9 cellular contexts compared by ENCODE assay signal in genomic region chr5:33588654-33589372, GRCh38.
A peak's percentile ranks its signal among the peaks of the same experiment; 100 is the strongest.
DNase-seq lines count a peak whose midpoint lies in the region; ATAC-seq, FAIRE-seq and TF ChIP-seq lines count a peak whose summit lies in the region.
"Had no signal": no experiment of that assay in that cellular context is flagged by ENCODE, and none has a peak within 500 bp of the region (broad histone marks: within the 10 kb centered on the region; RNA-seq: fewer than 3 reads in every experiment).

No MANE protein-coding gene starts in this region.

- H3K27me3 ChIP-seq in brain microvascular endothelial cell (replicated peaks) (no peaks in the 10 kb centered on the region), parathyroid adenoma (ENCODE audit: control insufficient read depth, insufficient read depth, low read length) (no peaks in the 10 kb centered on the region)

- H3K36me3 ChIP-seq in brain microvascular endothelial cell (replicated peaks) (peaks cover 40% of the 10 kb centered on the region), parathyroid adenoma (ENCODE audit: control insufficient read depth, insufficient read depth, low read length) (no peaks in the 10 kb centered on the region)

- no peak overlapping the region for H3K4me2 ChIP-seq in parathyroid adenoma (ENCODE audit: low read length)

- no peak overlapping the region for H3K27ac ChIP-seq in RWPE1
- no peak overlapping the region for H3K27ac ChIP-seq in brain microvascular endothelial cell
- H3K27ac ChIP-seq in parathyroid adenoma: no peak overlapping the region

- POLR2A ChIA-PET in RWPE1 (lab: Yijun Ruan, JAX; ENCODE audit: low non-redundant PET): no interaction called here

- no peak for FAIRE-seq in H54 (lab: Jason Lieb, UNC)

- no peak overlapping the region for H3K9ac ChIP-seq in parathyroid adenoma

- no peak overlapping the region for H3K4me3 ChIP-seq in brain microvascular endothelial cell (ENCODE audit: low read depth, low read length)
- no peak overlapping the region for H3K4me3 ChIP-seq in parathyroid adenoma (ENCODE audit: low read depth, low read length)

- ATAC-seq in HG02678 (IDR thresholded peaks at IDR 0.05; ENCODE audit: unreplicated experiment) (peak; percentile 72), HG02938 (IDR thresholded peaks at IDR 0.05; ENCODE audit: unreplicated experiment) (no peak)

- H3K79me2 ChIP-seq in parathyroid adenoma: no peaks in the 10 kb centered on the region

- TF ChIP-seq POLR2A in H54 (IDR thresholded peaks at IDR 0.05; ENCODE audit: low read depth, low read length): no peak

- CTCF ChIA-PET in RWPE1 (lab: Yijun Ruan, JAX): interaction anchor here (0.6 kb wide), 1 partner anchor 42 kb away, joined by 3 read pairs; no protein-coding TSS in a partner anchor

- in situ Hi-C loops in brain microvascular endothelial cell (cut with HindIII; ENCODE audit: low pct_ligation_motif_present, low sequenced_read_pairs): no loop called here

- TF ChIP-seq CTCF in GM12873 (IDR thresholded peaks at IDR 0.05; ENCODE audit: insufficient read depth, low read depth, low read length, missing control alignments) (peak; percentile 74), RWPE1 (conservative IDR thresholded peaks at IDR 0.05; ENCODE audit: low read depth) (peak; percentile 27; the same call in 1 of the 2 replicates), brain microvascular endothelial cell (IDR thresholded peaks at IDR 0.05; ENCODE audit: low read depth, low read length, missing control alignments) (peak; percentile 71), parathyroid adenoma (IDR thresholded peaks at IDR 0.05) (peak; percentile 66)

- no peaks in the 10 kb centered on the region for H3K4me1 ChIP-seq in parathyroid adenoma

- H2AFZ ChIP-seq in parathyroid adenoma: no peak overlapping the region

- no peaks in the 10 kb centered on the region for H3K9me3 ChIP-seq in parathyroid adenoma (ENCODE audit: control insufficient read depth, low read length)

- DNase-seq in RWPE1 (ENCODE audit: low spot score) (no peak), brain microvascular endothelial cell (no peak), H54 (ENCODE audit: insufficient read length, low spot score) (no peak), GM03348 (ENCODE audit: low spot score) (no peak)
- DNase-seq: naive B cell had no signal
